Comparison of ENCODE assay signal across 1 cellular context in the genomic region with DNA sequence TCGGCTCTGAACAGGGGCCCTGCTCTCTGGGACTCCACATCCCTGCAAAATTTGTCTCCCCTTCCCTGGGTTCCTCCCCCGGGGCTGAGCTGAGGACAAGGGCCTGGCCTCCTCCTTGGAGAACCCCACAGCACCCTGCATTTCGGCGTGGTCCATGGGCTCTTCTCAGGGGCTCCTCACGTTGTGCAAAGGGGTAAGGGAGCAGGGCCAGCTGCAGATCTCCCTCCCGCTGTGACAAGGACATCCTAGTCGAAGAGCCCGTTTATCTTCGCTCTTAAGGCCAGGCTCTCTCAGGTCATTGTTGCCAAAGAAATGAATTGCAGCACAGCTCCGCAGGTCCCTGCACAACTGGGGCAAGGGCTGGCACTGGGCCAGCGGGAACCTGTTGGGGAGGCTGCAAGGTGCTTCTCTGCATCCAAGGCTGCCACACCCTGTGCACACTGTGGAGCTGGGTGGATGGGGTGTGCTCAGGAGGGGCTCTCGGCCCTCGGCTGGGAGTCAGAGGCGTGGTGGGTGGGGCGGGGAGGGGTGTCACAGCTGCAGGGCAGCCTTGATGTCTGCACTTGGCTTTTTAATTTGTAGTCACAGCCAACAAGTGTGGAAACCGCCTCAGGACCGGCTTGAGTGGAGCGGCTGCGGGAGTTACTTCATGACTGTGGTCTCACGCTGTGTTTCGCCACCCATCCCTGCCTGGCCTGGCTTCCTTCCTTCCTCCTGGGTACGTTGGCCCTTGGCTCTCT.
TF ChIP-seq lines count a peak whose summit lies in the region.

No MANE protein-coding gene starts in this region.

TF ChIP-seq in K562, 482 proteins besides CTCF, POLR2A, EP300 and RAD21 (continued from another document):
- TF ChIP-seq RBBP5 (IDR thresholded peaks at IDR 0.05; ENCODE audit: borderline replicate concordance, insufficient read depth, low read length, poor library complexity, severe bottlenecking), result peak; percentile 18
- TF ChIP-seq ZBTB7A (IDR thresholded peaks at IDR 0.05; ENCODE audit: borderline replicate concordance, control insufficient read depth, low read depth, low read length), result peak; percentile 18; the same call in 1 of the 2 replicates
- peak; percentile 69 for TF ChIP-seq NFIX (CRISPR knock-in tag; IDR thresholded peaks at IDR 0.05; ENCODE audit: low read depth)
- no peak for TF ChIP-seq CCAR2 (IDR thresholded peaks at IDR 0.05; ENCODE audit: low read depth, low read length)
- TF ChIP-seq, protein P1, sequence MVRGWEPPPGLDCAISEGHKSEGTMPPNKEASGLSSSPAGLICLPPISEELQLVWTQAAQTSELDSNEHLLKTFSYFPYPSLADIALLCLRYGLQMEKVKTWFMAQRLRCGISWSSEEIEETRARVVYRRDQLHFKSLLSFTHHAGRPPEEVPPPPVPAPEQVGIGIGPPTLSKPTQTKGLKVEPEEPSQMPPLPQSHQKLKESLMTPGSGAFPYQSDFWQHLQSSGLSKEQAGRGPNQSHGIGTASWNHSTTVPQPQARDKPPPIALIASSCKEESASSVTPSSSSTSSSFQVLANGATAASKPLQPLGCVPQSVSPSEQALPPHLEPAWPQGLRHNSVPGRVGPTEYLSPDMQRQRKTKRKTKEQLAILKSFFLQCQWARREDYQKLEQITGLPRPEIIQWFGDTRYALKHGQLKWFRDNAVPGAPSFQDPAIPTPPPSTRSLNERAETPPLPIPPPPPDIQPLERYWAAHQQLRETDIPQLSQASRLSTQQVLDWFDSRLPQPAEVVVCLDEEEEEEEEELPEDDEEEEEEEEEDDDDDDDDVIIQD (CRISPR knock-in tag; IDR thresholded peaks at IDR 0.05), result 0 out of 2 replicates have a peak, but pooled peaks have one; percentile 59
- TF ChIP-seq SRF (CRISPR knock-in tag; IDR thresholded peaks at IDR 0.05), result peak in 1 of 2 experiments; percentile 32; a peak in 2 of 4 replicates
- TF ChIP-seq SMARCE1 (IDR thresholded peaks at IDR 0.05), result no peak
- TF ChIP-seq NFIC (IDR thresholded peaks at IDR 0.05), result peak; percentile 98
TF ChIP-seq in K562: peak in this region for 24.
